In genomic region chr14:55539975-55540374, GRCh38 we compare ENCODE assay signal across 28 cellular contexts.
"Had no signal": no experiment of that assay in that cellular context is flagged by ENCODE, and none has a peak within 500 bp of the region (broad histone marks: within the 10 kb centered on the region; RNA-seq: fewer than 3 reads in every experiment).

No MANE protein-coding gene starts in this region.

- H3K27ac ChIP-seq: hepatocyte, left ventricle myocardium inferior, neural progenitor cell, neutrophil, parathyroid adenoma, stomach, testis, thyroid gland, transverse colon, upper lobe of right lung had no signal

- H3K4me3 ChIP-seq: hepatocyte, left ventricle myocardium inferior, lung, neural progenitor cell, skin epidermis, stomach, testis, thyroid gland, transverse colon, upper lobe of right lung had no signal

- H3K4me2 ChIP-seq: hepatocyte, neural progenitor cell had no signal

- H3K79me2 ChIP-seq: hepatocyte, parathyroid adenoma had no signal

- H3K4me1 Mint-ChIP-seq: naive B cell; natural killer cell; stimulated activated naive B cell treated with anti-CD40 and anti-IgM and Interleukin-4, amounts not matched to agents 10 μg/mL and 1 μg/mL and 100 μg/mL, for 72 hours had no signal

- H3K9me3 ChIP-seq: neutrophil, testis, thyroid gland, upper lobe of right lung had no signal

- H3K36me3 Mint-ChIP-seq: neural progenitor cell had no signal

- H2AFZ ChIP-seq: hepatocyte, neural progenitor cell had no signal

- H3K4me3 Mint-ChIP-seq: mesothelial cell of epicardium; naive B cell; natural killer cell; nephron progenitor cell; neural progenitor cell; stimulated activated naive B cell treated with anti-CD40 and anti-IgM and Interleukin-4, amounts not matched to agents 10 μg/mL and 1 μg/mL and 100 μg/mL, for 72 hours had no signal

- H3K9ac ChIP-seq: neural progenitor cell, parathyroid adenoma had no signal

- ATAC-seq: natural killer cell; right cardiac atrium; sciatic nerve; stimulated activated naive B cell treated with anti-CD40 and anti-IgM and Interleukin-4, amounts not matched to agents 10 μg/mL and 1 μg/mL and 100 μg/mL, for 72 hours; stimulated activated naive CD8-positive, alpha-beta T cell treated with anti-CD3 and anti-CD28 coated beads, Interleukin-15, Interleukin-2, amounts not matched to agents 100 U/mL and 50 U/mL, for 24 hours; upper lobe of right lung had no signal

- H3K27me3 Mint-ChIP-seq: naive B cell; stimulated activated naive B cell treated with anti-CD40 and anti-IgM and Interleukin-4, amounts not matched to agents 10 μg/mL and 1 μg/mL and 100 μg/mL, for 72 hours had no signal

- H3K4me1 ChIP-seq: left ventricle myocardium inferior, parathyroid adenoma, stomach, thyroid gland, transverse colon, upper lobe of right lung had no signal

- H3K27ac Mint-ChIP-seq: natural killer cell; nephron progenitor cell; neural progenitor cell; progenitor cell of endocrine pancreas; stimulated activated naive B cell treated with anti-CD40 and anti-IgM and Interleukin-4, amounts not matched to agents 10 μg/mL and 1 μg/mL and 100 μg/mL, for 72 hours had no signal

- H3K36me3 ChIP-seq: left ventricle myocardium inferior, neural progenitor cell, neutrophil, stomach, thyroid gland, transverse colon, upper lobe of right lung had no signal

- DNase-seq: islet precursor cell; left ventricle myocardium inferior; mesendoderm; naive B cell; natural killer cell; nephron progenitor cell; occipital lobe; right cardiac atrium; stimulated activated CD4-positive, alpha-beta T cell treated with anti-CD3 and anti-CD28 coated beads, Interleukin-12 subunit alpha, Interleukin-12 subunit beta, amount 100 ng/mL, for 4 hours; stimulated activated CD4-positive, alpha-beta T cell treated with anti-CD3 and anti-CD28 coated beads, Interleukin-15, amount 100 ng/mL, for 24 hours; stimulated activated CD4-positive, alpha-beta T cell treated with anti-CD3 and anti-CD28 coated beads, Interleukin-2, amount 100 ng/mL, for 24 hours; stimulated activated CD4-positive, alpha-beta T cell treated with anti-CD3 and anti-CD28 coated beads, Interleukin-4, amount 100 ng/mL, for 1 hour; stimulated activated naive B cell treated with anti-CD40 and anti-IgM and Interleukin-4, amounts not matched to agents 10 μg/mL and 1 μg/mL and 100 μg/mL, for 72 hours; stimulated activated naive CD8-positive, alpha-beta T cell treated with anti-CD3 and anti-CD28 coated beads, Interleukin-15, Interleukin-2, amounts not matched to agents 100 U/mL and 50 U/mL, for 24 hours; stomach; testis; thyroid gland; transverse colon; upper lobe of right lung had no signal

- H3K27me3 ChIP-seq: hepatocyte, neural progenitor cell, neutrophil, stomach, testis, thyroid gland, transverse colon, upper lobe of right lung had no signal
